Comparison of ENCODE assay signal across 26 cellular contexts in genomic region chr2:44429034-44429433, GRCh38.
DNase-seq lines count a peak whose midpoint lies in the region; ATAC-seq, FAIRE-seq and TF ChIP-seq lines count a peak whose summit lies in the region.
"Had no signal": no experiment of that assay in that cellular context is flagged by ENCODE, and none has a peak within 500 bp of the region (broad histone marks: within the 10 kb centered on the region; RNA-seq: fewer than 3 reads in every experiment).

No MANE protein-coding gene starts in this region.

- H3K27me3 Mint-ChIP-seq in activated CD4-positive, alpha-beta T cell treated with anti-CD3 and anti-CD28 coated beads, Interleukin-2, amount 10 ng/mL, durations not matched to agents 7 days and 5 days = no peaks in the 10 kb centered on the region
- H3K27me3 Mint-ChIP-seq: activated CD8-positive, alpha-beta memory T cell treated with anti-CD3 and anti-CD28 coated beads, Interleukin-2, amount 10 ng/mL, durations not matched to agents 7 days and 5 days; CD4-positive, alpha-beta memory T cell; natural killer cell treated with Interleukin-12 subunit alpha and Interleukin-12 subunit beta and Interleukin-15 and Interleukin-18, amount 100 ng/mL, for 72 hours; stimulated activated naive B cell treated with anti-CD40 and anti-IgM and Interleukin-4, amounts not matched to agents 10 μg/mL and 1 μg/mL and 100 μg/mL, for 72 hours had no signal

- H3K4me1 Mint-ChIP-seq in activated CD4-positive, alpha-beta T cell treated with anti-CD3 and anti-CD28 coated beads, Interleukin-2, amount 10 ng/mL, durations not matched to agents 7 days and 5 days = no peaks in the 10 kb centered on the region

- peaks cover 3% of the 10 kb centered on the region for H3K9me3 Mint-ChIP-seq in activated CD4-positive, alpha-beta T cell treated with anti-CD3 and anti-CD28 coated beads, Interleukin-2, amount 10 ng/mL, durations not matched to agents 7 days and 5 days
- H3K9me3 Mint-ChIP-seq: activated naive CD4-positive, alpha-beta T cell treated with anti-CD3 and anti-CD28 coated beads, Interleukin-2, amount 50 U/mL, for 72 hours; CD4-positive, alpha-beta memory T cell; natural killer cell treated with Interleukin-12 subunit alpha and Interleukin-12 subunit beta and Interleukin-15 and Interleukin-18, amount 100 ng/mL, for 72 hours; stimulated activated naive B cell treated with anti-CD40 and anti-IgM and Interleukin-4, amounts not matched to agents 10 μg/mL and 1 μg/mL and 100 μg/mL, for 72 hours had no signal

- no peaks in the 10 kb centered on the region for H3K36me3 Mint-ChIP-seq in activated CD4-positive, alpha-beta T cell treated with anti-CD3 and anti-CD28 coated beads, Interleukin-2, amount 10 ng/mL, durations not matched to agents 7 days and 5 days (ENCODE audit: low read depth)
- H3K36me3 Mint-ChIP-seq: activated naive CD4-positive, alpha-beta T cell treated with anti-CD3 and anti-CD28 coated beads, Interleukin-2, amount 50 U/mL, for 72 hours; CD4-positive, alpha-beta memory T cell; natural killer cell treated with Interleukin-12 subunit alpha and Interleukin-12 subunit beta and Interleukin-15 and Interleukin-18, amount 100 ng/mL, for 72 hours had no signal

- no peak for TF ChIP-seq CTCF in bronchial epithelial cell (IDR thresholded peaks at IDR 0.05; ENCODE audit: insufficient read depth, low read length, severe bottlenecking)
- TF ChIP-seq CTCF in RWPE1 (conservative IDR thresholded peaks at IDR 0.05; ENCODE audit: low read depth) = no peak

- H3K4me3 Mint-ChIP-seq in activated CD4-positive, alpha-beta T cell treated with anti-CD3 and anti-CD28 coated beads, Interleukin-2, amount 10 ng/mL, durations not matched to agents 7 days and 5 days = no peak overlapping the region
- H3K4me3 Mint-ChIP-seq: activated CD8-positive, alpha-beta memory T cell treated with anti-CD3 and anti-CD28 coated beads, Interleukin-2, amount 10 ng/mL, durations not matched to agents 7 days and 5 days; CD4-positive, alpha-beta memory T cell; natural killer cell treated with Interleukin-12 subunit alpha and Interleukin-12 subunit beta and Interleukin-15 and Interleukin-18, amount 100 ng/mL, for 72 hours; stimulated activated naive B cell treated with anti-CD40 and anti-IgM and Interleukin-4, amounts not matched to agents 10 μg/mL and 1 μg/mL and 100 μg/mL, for 72 hours had no signal

- no peak for FAIRE-seq in bronchial epithelial cell (lab: Jason Lieb, UNC)
- FAIRE-seq: endothelial cell of umbilical vein, GM12891 had no signal

- H3K4me3 ChIP-seq in bronchial epithelial cell (ENCODE audit: low read depth, low read length) = no peak overlapping the region
- H3K4me3 ChIP-seq: body of pancreas, coronary artery, sigmoid colon, thoracic aorta had no signal

- ATAC-seq in GM18858 (IDR thresholded peaks at IDR 0.05; ENCODE audit: unreplicated experiment) = no peak
- ATAC-seq: activated CD8-positive, alpha-beta memory T cell treated with anti-CD3 and anti-CD28 coated beads, Interleukin-2, amount 10 ng/mL, durations not matched to agents 7 days and 5 days; activated naive CD4-positive, alpha-beta T cell treated with anti-CD3 and anti-CD28 coated beads, Interleukin-2, amount 50 U/mL, for 72 hours; body of pancreas; HCT116; left lobe of liver; natural killer cell treated with Interleukin-12 subunit alpha and Interleukin-12 subunit beta and Interleukin-15 and Interleukin-18, amount 100 ng/mL, for 72 hours; stimulated activated naive B cell treated with anti-CD40 and anti-IgM and Interleukin-4, amounts not matched to agents 10 μg/mL and 1 μg/mL and 100 μg/mL, for 72 hours had no signal

- peak; percentile 72 for DNase-seq in DMS53 (lab: John Stamatoyannopoulos, UW)
- DNase-seq in HT-29 (ENCODE audit: low spot score) = peak; percentile 19
- DNase-seq in bronchial epithelial cell (ENCODE audit: low read depth) = peak; percentile 49
- DNase-seq in kidney tubule cell (ENCODE audit: low spot score) = peak; percentile 27
- DNase-seq in RWPE1 (ENCODE audit: low spot score) = no peak
- no peak for DNase-seq in activated CD4-positive, alpha-beta T cell treated with anti-CD3 and anti-CD28 coated beads, Interleukin-2, amount 10 ng/mL, durations not matched to agents 7 days and 5 days
- DNase-seq in NCI-H345 (lab: John Stamatoyannopoulos, UW) = no peak
- DNase-seq: activated CD4-positive, alpha-beta T cell treated with anti-CD3 and anti-CD28 coated beads for 48 hours; activated CD8-positive, alpha-beta memory T cell treated with anti-CD3 and anti-CD28 coated beads, Interleukin-2, amount 10 ng/mL, durations not matched to agents 7 days and 5 days; body of pancreas; CD4-positive, alpha-beta memory T cell; midbrain; NCI-H2171; posterior cingulate gyrus; SHP77; sigmoid colon; stimulated activated naive B cell treated with anti-CD40 and anti-IgM and Interleukin-4, amounts not matched to agents 10 μg/mL and 1 μg/mL and 100 μg/mL, for 72 hours had no signal

- H3K27ac Mint-ChIP-seq in activated CD4-positive, alpha-beta T cell treated with anti-CD3 and anti-CD28 coated beads, Interleukin-2, amount 10 ng/mL, durations not matched to agents 7 days and 5 days = no peak overlapping the region
- H3K27ac Mint-ChIP-seq: activated CD8-positive, alpha-beta memory T cell treated with anti-CD3 and anti-CD28 coated beads, Interleukin-2, amount 10 ng/mL, durations not matched to agents 7 days and 5 days; activated naive CD4-positive, alpha-beta T cell treated with anti-CD3 and anti-CD28 coated beads, Interleukin-2, amount 50 U/mL, for 72 hours; CD4-positive, alpha-beta memory T cell; natural killer cell treated with Interleukin-12 subunit alpha and Interleukin-12 subunit beta and Interleukin-15 and Interleukin-18, amount 100 ng/mL, for 72 hours; stimulated activated naive B cell treated with anti-CD40 and anti-IgM and Interleukin-4, amounts not matched to agents 10 μg/mL and 1 μg/mL and 100 μg/mL, for 72 hours had no signal

- H3K36me3 ChIP-seq in bronchial epithelial cell (ENCODE audit: control insufficient read depth, insufficient read depth, low read length) = no peaks in the 10 kb centered on the region
- H3K36me3 ChIP-seq: sigmoid colon, thoracic aorta had no signal

- H3K27me3 ChIP-seq in bronchial epithelial cell (ENCODE audit: control insufficient read depth, insufficient read depth, low read length) = no peaks in the 10 kb centered on the region
- H3K27me3 ChIP-seq: body of pancreas, sigmoid colon had no signal

- CTCF ChIA-PET in RWPE1 (lab: Yijun Ruan, JAX) = no interaction called here
- CTCF ChIA-PET in activated CD4-positive, alpha-beta T cell treated with anti-CD3 and anti-CD28 coated beads, Interleukin-2, amount 10 ng/mL, durations not matched to agents 7 days and 5 days (lab: Charles Lee) = interaction anchor here (0.6 to 1.4 kb wide), 2 partner anchors 27 to 50 kb away, joined by 3 to 4 read pairs; no protein-coding TSS in a partner anchor

- POLR2A ChIA-PET in RWPE1 (lab: Yijun Ruan, JAX; ENCODE audit: low non-redundant PET) = no interaction called here
- POLR2A ChIA-PET in activated CD4-positive, alpha-beta T cell treated with anti-CD3 and anti-CD28 coated beads, Interleukin-2, amount 10 ng/mL, durations not matched to agents 7 days and 5 days (lab: Charles Lee) = no interaction called here

- H3K27ac ChIP-seq in RWPE1 = no peak overlapping the region
- H3K27ac ChIP-seq: body of pancreas, coronary artery, sigmoid colon, thoracic aorta had no signal

Comparison
In these comparisons a context has a peak if more than half of its experiments do, and no peak if none do; other contexts are left out.
1. DNase-seq: peak in DMS53 (single experiment), HT-29 (single experiment), bronchial epithelial cell (single experiment) and kidney tubule cell (single experiment); none in RWPE1 (single experiment), activated CD4-positive, alpha-beta T cell treated with anti-CD3 and anti-CD28 coated beads, Interleukin-2, amount 10 ng/mL, durations not matched to agents 7 days and 5 days (single experiment) and NCI-H345 (single experiment).